ENCODE assay signal across 30 cellular contexts in genomic region chr18:22428672-22429071, GRCh38. TPM values are rescaled to one million over a fixed set of nuclear protein-coding genes. Genes with fewer than 3 reads are reported as not detected.
DNase-seq lines count a peak whose midpoint lies in the region; ATAC-seq and TF ChIP-seq lines count a peak whose summit lies in the region.
"Had no signal": no experiment of that assay in that cellular context is flagged by ENCODE, and none has a peak within 500 bp of the region (broad histone marks: within the 10 kb centered on the region; RNA-seq: fewer than 3 reads in every experiment).

No MANE protein-coding gene starts in this region.

- H3K9me3 ChIP-seq in ascending aorta: no peaks in the 10 kb centered on the region
- H3K9me3 ChIP-seq: mucosa of descending colon, testis had no signal

- H3K36me3 Mint-ChIP-seq in activated CD8-positive, alpha-beta T cell treated with anti-CD3 and anti-CD28 coated beads for 36 hours (ENCODE audit: low read depth): no peaks in the 10 kb centered on the region
- H3K36me3 Mint-ChIP-seq: activated CD4-positive, alpha-beta memory T cell treated with anti-CD3 and anti-CD28 coated beads for 36 hours had no signal

- intact Hi-C loops in ascending aorta (cut with DNase I): no loop called here
- intact Hi-C loops in activated CD8-positive, alpha-beta T cell treated with anti-CD3 and anti-CD28 coated beads for 36 hours (cut with micrococcal nuclease): no loop called here

- H3K27ac Mint-ChIP-seq in activated CD8-positive, alpha-beta T cell treated with anti-CD3 and anti-CD28 coated beads for 36 hours: no peak overlapping the region
- H3K27ac Mint-ChIP-seq: activated CD4-positive, alpha-beta memory T cell treated with anti-CD3 and anti-CD28 coated beads for 36 hours had no signal

- H3K4me3 Mint-ChIP-seq in activated CD8-positive, alpha-beta T cell treated with anti-CD3 and anti-CD28 coated beads for 36 hours: no peak overlapping the region
- H3K4me3 Mint-ChIP-seq: activated CD4-positive, alpha-beta memory T cell treated with anti-CD3 and anti-CD28 coated beads for 36 hours had no signal

- CTCF ChIA-PET in activated CD8-positive, alpha-beta T cell treated with anti-CD3 and anti-CD28 coated beads for 36 hours (lab: Charles Lee): no interaction called here

- H3K4me3 ChIP-seq in ascending aorta (no peak overlapping the region), fibroblast of villous mesenchyme (ENCODE audit: low read depth, low read length) (no peak overlapping the region)
- H3K4me3 ChIP-seq: lung, mucosa of descending colon, testis had no signal

- POLR2A ChIA-PET in activated CD8-positive, alpha-beta T cell treated with anti-CD3 and anti-CD28 coated beads for 36 hours (lab: Charles Lee): interaction anchor here (1.2 kb wide), 1 partner anchor 12 kb away, joined by 3 read pairs; no protein-coding TSS in a partner anchor

- H3K9me3 Mint-ChIP-seq in activated CD8-positive, alpha-beta T cell treated with anti-CD3 and anti-CD28 coated beads for 36 hours: no peaks in the 10 kb centered on the region
- H3K9me3 Mint-ChIP-seq: activated CD4-positive, alpha-beta memory T cell treated with anti-CD3 and anti-CD28 coated beads for 36 hours had no signal

- no peak for ATAC-seq in activated CD8-positive, alpha-beta T cell treated with anti-CD3 and anti-CD28 coated beads for 36 hours
- no peak for ATAC-seq in HG03378 (IDR thresholded peaks at IDR 0.05; ENCODE audit: unreplicated experiment)
- ATAC-seq: mucosa of descending colon; stimulated activated naive CD8-positive, alpha-beta T cell treated with anti-CD3 and anti-CD28 coated beads, Interleukin-15, Interleukin-2, amounts not matched to agents 100 U/mL and 50 U/mL, for 24 hours had no signal

- peak overlapping the region; percentile 50 to 57 for H3K27ac ChIP-seq in ascending aorta
- H3K27ac ChIP-seq: C4-2B, testis had no signal

- H3K36me3 ChIP-seq in ascending aorta: no peaks in the 10 kb centered on the region

- peaks cover 12 to 30% of the 10 kb centered on the region in 2 donors for H3K4me1 ChIP-seq in ascending aorta
- H3K4me1 ChIP-seq: testis had no signal

- TF ChIP-seq CTCF in ascending aorta (IDR thresholded peaks at IDR 0.05) (no peak), fibroblast of villous mesenchyme (IDR thresholded peaks at IDR 0.05; ENCODE audit: insufficient read depth, low read depth, low read length) (no peak)
- TF ChIP-seq CTCF in activated CD8-positive, alpha-beta T cell treated with anti-CD3 and anti-CD28 coated beads for 36 hours (IDR thresholded peaks at IDR 0.05): no peak

- H3K27me3 Mint-ChIP-seq in activated CD8-positive, alpha-beta T cell treated with anti-CD3 and anti-CD28 coated beads for 36 hours: no peaks in the 10 kb centered on the region
- H3K27me3 Mint-ChIP-seq: activated CD4-positive, alpha-beta memory T cell treated with anti-CD3 and anti-CD28 coated beads for 36 hours had no signal

- peak; percentile 60 for DNase-seq in HS-5 (ENCODE audit: low read depth)
- DNase-seq in ascending aorta (ENCODE audit: low spot score in 2 of 2): no peak
- peak; percentile 25 for DNase-seq in fibroblast of villous mesenchyme (ENCODE audit: low read depth)
- DNase-seq in renal cortical epithelial cell (ENCODE audit: low read depth): peak; percentile 69
- DNase-seq in NCI-H526 treated with DMSO at 0.1 percent for 48 hours (lab: John Stamatoyannopoulos, UW): no peak
- no peak for DNase-seq in activated CD4-positive, alpha-beta T cell treated with anti-CD3 and anti-CD28 coated beads, Interleukin-2, amount 50 U/mL, for 1 hour
- DNase-seq in activated CD8-positive, alpha-beta T cell treated with anti-CD3 and anti-CD28 coated beads for 36 hours: no peak
- DNase-seq: activated CD4-positive, alpha-beta memory T cell treated with anti-CD3 and anti-CD28 coated beads for 36 hours; activated CD8-positive, alpha-beta memory T cell treated with anti-CD3 and anti-CD28 coated beads, Interleukin-2, amount 50 U/mL, for 48 hours; activated naive CD4-positive, alpha-beta T cell treated with anti-CD3 and anti-CD28 coated beads, Interleukin-2, amount 50 U/mL, for 16 hours; anterior cingulate cortex; central memory CD4-positive, alpha-beta T cell; dermis blood vessel endothelial cell; kidney; mucosa of descending colon; NCI-H1417; NCI-H2081 treated with DMSO at 0.1 percent for 48 hours; NCI-H345; NCI-H748 treated with DMSO at 0.1 percent for 48 hours; RPMI8226; stimulated activated naive CD8-positive, alpha-beta T cell treated with anti-CD3 and anti-CD28 coated beads, Interleukin-15, Interleukin-2, amounts not matched to agents 100 U/mL and 50 U/mL, for 24 hours; T-helper 1 cell; testis had no signal

- H3K4me1 Mint-ChIP-seq in activated CD8-positive, alpha-beta T cell treated with anti-CD3 and anti-CD28 coated beads for 36 hours (ENCODE audit: low read depth): peaks cover 4% of the 10 kb centered on the region

- no peaks in the 10 kb centered on the region for H3K27me3 ChIP-seq in ascending aorta
- H3K27me3 ChIP-seq: testis had no signal

RNA-seq across cellular contexts. Expression of gene CTAGE1, which starts 11.0 kb away (rescaled TPM):
- total RNA-seq in ascending aorta (not detected), fibroblast of villous mesenchyme (0.43 TPM in 1 of 2 replicates, not detected in the other), renal cortical epithelial cell (under 0.01 TPM in 1 of 2 replicates, not detected in the other)
- total RNA-seq in activated CD8-positive, alpha-beta T cell treated with anti-CD3 and anti-CD28 coated beads for 36 hours: not detected
- total RNA-seq: activated CD4-positive, alpha-beta memory T cell treated with anti-CD3 and anti-CD28 coated beads for 36 hours; dermis blood vessel endothelial cell; H1; HT-29; kidney; mucosa of descending colon; posterior vena cava; SK-MEL-5 had no signal

Comparison
In these comparisons a context has a peak if more than half of its experiments do, and no peak if none do; other contexts are left out.
1. DNase-seq: peak in HS-5 (single experiment), fibroblast of villous mesenchyme (single experiment) and renal cortical epithelial cell (single experiment); none in ascending aorta (0 of 2), NCI-H526 treated with DMSO at 0.1 percent for 48 hours (single experiment), activated CD4-positive, alpha-beta T cell treated with anti-CD3 and anti-CD28 coated beads, Interleukin-2, amount 50 U/mL, for 1 hour (single experiment) and activated CD8-positive, alpha-beta T cell treated with anti-CD3 and anti-CD28 coated beads for 36 hours (single experiment).